ENCODE assay signal across 15 cellular contexts in genomic region chr18:35172451-35173035, GRCh38.
DNase-seq lines count a peak whose midpoint lies in the region; ATAC-seq, FAIRE-seq and TF ChIP-seq lines count a peak whose summit lies in the region.
"Had no signal": no experiment of that assay in that cellular context is flagged by ENCODE, and none has a peak within 500 bp of the region (broad histone marks: within the 10 kb centered on the region; RNA-seq: fewer than 3 reads in every experiment).

No MANE protein-coding gene starts in this region.

- H3K9me2 ChIP-seq in Karpas-422 (replicated peaks; ENCODE audit: insufficient read depth, low read length), result no peaks in the 10 kb centered on the region

- peak overlapping the region; percentile 10 for H3K27ac Mint-ChIP-seq in T-helper 17 cell
- no peak overlapping the region for H3K27ac Mint-ChIP-seq in activated naive CD4-positive, alpha-beta T cell treated with anti-CD3 and anti-CD28 coated beads, Interleukin-2, amount 10 ng/mL, durations not matched to agents 7 days and 5 days
- H3K27ac Mint-ChIP-seq: CD8-positive, alpha-beta T cell; IgD-negative memory B cell; T-helper 1 cell treated with Interleukin-12 subunit alpha and Interleukin-12 subunit beta and Interleukin-4 antibody, amounts not matched to agents 30 μg/mL and 1 μg/mL, for 36 hours had no signal

- CTCF ChIA-PET in activated naive CD4-positive, alpha-beta T cell treated with anti-CD3 and anti-CD28 coated beads, Interleukin-2, amount 10 ng/mL, durations not matched to agents 7 days and 5 days (lab: Charles Lee), result interaction anchor here (1.4 kb wide), 1 partner anchor 12 kb away, joined by 4 read pairs; no protein-coding TSS in a partner anchor

- peaks cover 2% of the 10 kb centered on the region for H3K36me3 Mint-ChIP-seq in T-helper 17 cell (ENCODE audit: low read depth)
- H3K36me3 Mint-ChIP-seq in activated naive CD4-positive, alpha-beta T cell treated with anti-CD3 and anti-CD28 coated beads, Interleukin-2, amount 10 ng/mL, durations not matched to agents 7 days and 5 days, result no peaks in the 10 kb centered on the region
- H3K36me3 Mint-ChIP-seq: CD8-positive, alpha-beta T cell had no signal

- H3K27ac ChIP-seq in Karpas-422 (ENCODE audit: low read length), result peak overlapping the region; percentile 97
- H3K27ac ChIP-seq in right lobe of liver, result peak overlapping the region in 1 of 3 donors; percentile 81

- H3K4me3 ChIP-seq in Karpas-422 (ENCODE audit: low read length), result no peak overlapping the region
- no peak overlapping the region for H3K4me3 ChIP-seq in right lobe of liver
- H3K4me3 ChIP-seq in lower leg skin (ENCODE audit: low read depth, poor library complexity, severe bottlenecking), result no peak overlapping the region

- intact Hi-C loops in right lobe of liver (cut with DNase I), result no loop called here
- intact Hi-C loops in lower leg skin (cut with DNase I; ENCODE audit: low total_unique reads), result no loop called here

- peaks cover 5% of the 10 kb centered on the region for H3K27me3 Mint-ChIP-seq in T-helper 17 cell
- H3K27me3 Mint-ChIP-seq in activated naive CD4-positive, alpha-beta T cell treated with anti-CD3 and anti-CD28 coated beads, Interleukin-2, amount 10 ng/mL, durations not matched to agents 7 days and 5 days, result no peaks in the 10 kb centered on the region
- H3K27me3 Mint-ChIP-seq: B cell, IgD-negative memory B cell had no signal

- ATAC-seq in T-helper 17 cell (no peak), right lobe of liver (peak; percentile 46 to 71 (median 63))
- ATAC-seq: CD8-positive, alpha-beta T cell had no signal

- peak overlapping the region; percentile 62 for H3K9ac ChIP-seq in Karpas-422 (ENCODE audit: low read length)

- H3K4me1 Mint-ChIP-seq in T-helper 17 cell, result peaks cover 6% of the 10 kb centered on the region
- peaks cover 9% of the 10 kb centered on the region for H3K4me1 Mint-ChIP-seq in activated naive CD4-positive, alpha-beta T cell treated with anti-CD3 and anti-CD28 coated beads, Interleukin-2, amount 10 ng/mL, durations not matched to agents 7 days and 5 days

- H2AFZ ChIP-seq in Karpas-422 (ENCODE audit: low read length), result peak overlapping the region; percentile 66; the same call in 1 of the 2 replicates

- WGBS in right lobe of liver (ENCODE audit: insufficient coverage, low coverage, low lambda C conversion rate, missing lambda C conversion rate), result 47% methylated on average over 2 of the region's 2 CpGs
- WGBS in lower leg skin, 2 donors, result 68 to 71% methylated on average over 2 of the region's 2 CpGs

- H3K27me3 ChIP-seq in Karpas-422 (ENCODE audit: low read length) (no peaks in the 10 kb centered on the region), right lobe of liver (no peaks in the 10 kb centered on the region)

- DNase-seq in D721Med (ENCODE audit: insufficient read length, low spot score), result no peak
- no peak for DNase-seq in Karpas-422
- DNase-seq in T-helper 17 cell, result no peak
- DNase-seq in right lobe of liver, result no peak
- no peak for DNase-seq in NCI-H774 (lab: John Stamatoyannopoulos, UW)
- DNase-seq in pons (ENCODE audit: low spot score), result no peak
- no peak for DNase-seq in activated naive CD4-positive, alpha-beta T cell treated with anti-CD3 and anti-CD28 coated beads, Interleukin-2, amount 10 ng/mL, durations not matched to agents 7 days and 5 days
- no peak for DNase-seq in lower leg skin (ENCODE audit: low spot score in 2 of 2)
- DNase-seq: CD8-positive, alpha-beta T cell; EL; HCEC 1CT; SHP77 treated with DMSO at 0.1 percent for 48 hours had no signal

- no peak for TF ChIP-seq CTCF in D721Med (IDR thresholded peaks at IDR 0.05; ENCODE audit: insufficient read depth, missing control alignments)
- TF ChIP-seq CTCF in right lobe of liver (IDR thresholded peaks at IDR 0.05), result no peak
- no peak for TF ChIP-seq CTCF in lower leg skin (IDR thresholded peaks at IDR 0.05)

- H3K4me3 Mint-ChIP-seq in T-helper 17 cell, result no peak overlapping the region
- no peak overlapping the region for H3K4me3 Mint-ChIP-seq in activated naive CD4-positive, alpha-beta T cell treated with anti-CD3 and anti-CD28 coated beads, Interleukin-2, amount 10 ng/mL, durations not matched to agents 7 days and 5 days
- H3K4me3 Mint-ChIP-seq: B cell; CD8-positive, alpha-beta T cell; IgD-negative memory B cell; T-helper 1 cell treated with Interleukin-12 subunit alpha and Interleukin-12 subunit beta and Interleukin-4 antibody, amounts not matched to agents 30 μg/mL and 1 μg/mL, for 36 hours had no signal

- H3K36me3 ChIP-seq in Karpas-422 (ENCODE audit: insufficient read depth, low read length), result peaks cover 5% of the 10 kb centered on the region; the same call in 1 of the 2 replicates
- H3K36me3 ChIP-seq in right lobe of liver, result no peaks in the 10 kb centered on the region

- no peak for TF ChIP-seq POLR2A in right lobe of liver (IDR thresholded peaks at IDR 0.05)
- no peak for TF ChIP-seq POLR2A in lower leg skin (IDR thresholded peaks at IDR 0.05)

- H3K9me3 Mint-ChIP-seq in activated naive CD4-positive, alpha-beta T cell treated with anti-CD3 and anti-CD28 coated beads, Interleukin-2, amount 10 ng/mL, durations not matched to agents 7 days and 5 days, result peaks cover 10% of the 10 kb centered on the region

- no peaks in the 10 kb centered on the region for H3K9me3 ChIP-seq in Karpas-422 (ENCODE audit: low read length)
- H3K9me3 ChIP-seq in T-helper 17 cell (ENCODE audit: control insufficient read depth, low read length, poor library complexity, severe bottlenecking), result no peaks in the 10 kb centered on the region
- no peaks in the 10 kb centered on the region for H3K9me3 ChIP-seq in right lobe of liver

- H4K20me1 ChIP-seq in Karpas-422 (ENCODE audit: insufficient read depth, low read depth, low read length), result no peaks in the 10 kb centered on the region

- H3K4me1 ChIP-seq in Karpas-422 (ENCODE audit: low read length), result peaks cover 57% of the 10 kb centered on the region
- H3K4me1 ChIP-seq in right lobe of liver, result peaks cover 0 to 15% (median 6%) of the 10 kb centered on the region in 4 donors

- peak overlapping the region; percentile 62 for H3K4me2 ChIP-seq in Karpas-422 (ENCODE audit: low read depth, low read length, poor library complexity, severe bottlenecking)

- peak; percentile 95 for FAIRE-seq in D721Med (lab: Jason Lieb, UNC)

- H3K79me2 ChIP-seq in Karpas-422 (ENCODE audit: low read length), result no peaks in the 10 kb centered on the region
